ENCODE assay signal across 23 cellular contexts in the genomic region with DNA sequence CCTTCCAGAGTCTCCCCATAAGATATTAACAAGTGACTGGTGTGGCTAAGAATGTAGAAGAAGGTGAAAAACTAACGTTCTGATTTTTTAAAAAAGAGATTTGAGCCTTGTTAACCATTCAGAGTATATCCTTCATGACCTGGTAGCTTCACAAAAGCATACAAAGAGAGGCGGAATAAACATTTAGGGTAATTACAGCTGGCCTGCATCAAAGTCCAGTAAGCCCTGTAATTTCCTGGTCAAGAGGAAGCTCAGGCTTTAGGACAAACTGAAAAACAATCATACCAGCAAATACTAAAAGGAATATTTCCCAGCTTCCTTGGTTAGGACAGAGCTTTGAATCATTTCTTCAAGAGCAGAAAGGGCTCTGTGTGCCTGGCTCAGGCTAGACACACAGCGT.
A peak's percentile ranks its signal among the peaks of the same experiment; 100 is the strongest.
DNase-seq lines count a peak whose midpoint lies in the region; ATAC-seq and TF ChIP-seq lines count a peak whose summit lies in the region.
"Had no signal": no experiment of that assay in that cellular context is flagged by ENCODE, and none has a peak within 500 bp of the region (broad histone marks: within the 10 kb centered on the region; RNA-seq: fewer than 3 reads in every experiment).

No MANE protein-coding gene starts in this region.

- H3K4me1 ChIP-seq in skeletal muscle tissue (ENCODE audit: control insufficient read depth in 3 of 3, insufficient read depth in 3 of 3, low read length in 3 of 3) = peaks cover 0 to 2% (median 0%) of the 10 kb centered on the region in 3 donors

- peaks cover 0 to 4% (median 3%) of the 10 kb centered on the region in 3 donors for H3K9me3 ChIP-seq in skeletal muscle tissue (ENCODE audit: control insufficient read depth in 3 of 3, low read length in 3 of 3)

- peaks cover 3% of the 10 kb centered on the region for H3K9me3 Mint-ChIP-seq in T-helper 2 cell treated with Interferon-gamma antibody and Interleukin-4, amounts not matched to agents 5 μg/mL and 100 μg/mL, for 36 hours

- no peak overlapping the region for H3K9ac ChIP-seq in skeletal muscle tissue (ENCODE audit: low read depth in 1 of 3, low read length in 3 of 3)

- TF ChIP-seq POLR2A in erythroblast (IDR thresholded peaks at IDR 0.05; ENCODE audit: low read length) = no peak

- ATAC-seq in left colon = peak; percentile 86
- ATAC-seq: HCT116, Panc1 had no signal

- peak; percentile 3 for DNase-seq in NCI-H2227 treated with DMSO at 0.1 percent for 48 hours (lab: John Stamatoyannopoulos, UW)
- DNase-seq in NCI-H2227 (lab: John Stamatoyannopoulos, UW; ENCODE audit: unreplicated experiment) = no peak
- DNase-seq in caudate nucleus (lab: John Stamatoyannopoulos, UW) = no peak
- DNase-seq in left colon = no peak
- DNase-seq in erythroblast (lab: John Stamatoyannopoulos, UW) = no peak
- DNase-seq in T-helper 2 cell treated with Interferon-gamma antibody and Interleukin-4, amounts not matched to agents 5 μg/mL and 100 μg/mL, for 36 hours (ENCODE audit: low spot score) = no peak
- no peak for DNase-seq in HK-2 (ENCODE audit: unreplicated experiment)
- DNase-seq: Karpas-422, NCI-H1092, NCI-H1417 treated with DMSO at 0.1 percent for 48 hours, NCI-H187, NCI-H2171 treated with DMSO at 0.1 percent for 48 hours, NCI-H446, NCI-H526, SHP77 treated with DMSO at 0.1 percent for 48 hours had no signal

- no peak overlapping the region for H3K27ac Mint-ChIP-seq in T-helper 2 cell treated with Interferon-gamma antibody and Interleukin-4, amounts not matched to agents 5 μg/mL and 100 μg/mL, for 36 hours
- H3K27ac Mint-ChIP-seq: B cell had no signal

- intact Hi-C loops in left colon (cut with DNase I, micrococcal nuclease) = loop anchor here in 1 of 2 donors (10.0 kb wide), 1 partner anchor 687 kb away; no protein-coding TSS in a partner anchor

- H3K27ac ChIP-seq in caudate nucleus (ENCODE audit: low read depth, low read length) (peak overlapping the region; percentile 4), skeletal muscle tissue (ENCODE audit: low read depth, low read length) (peak overlapping the region; percentile 12)
- H3K27ac ChIP-seq: 22Rv1, HL-60, RWPE1, SK-N-MC had no signal

- no peak overlapping the region for H3K4me3 Mint-ChIP-seq in T-helper 2 cell treated with Interferon-gamma antibody and Interleukin-4, amounts not matched to agents 5 μg/mL and 100 μg/mL, for 36 hours
- H3K4me3 Mint-ChIP-seq: B cell had no signal

- H3K4me3 ChIP-seq in skeletal muscle tissue (ENCODE audit: low read length in 3 of 3) = no peak overlapping the region
- H3K4me3 ChIP-seq: SK-N-MC had no signal

- H3K27me3 Mint-ChIP-seq in T-helper 2 cell treated with Interferon-gamma antibody and Interleukin-4, amounts not matched to agents 5 μg/mL and 100 μg/mL, for 36 hours (ENCODE audit: low read depth) = peaks cover 22% of the 10 kb centered on the region

- peaks cover 0 to 5% (median 0%) of the 10 kb centered on the region in 3 donors for H3K36me3 ChIP-seq in skeletal muscle tissue (ENCODE audit: control insufficient read depth in 3 of 3, insufficient read depth in 3 of 3, low read length in 3 of 3)

- H3K4me1 Mint-ChIP-seq in T-helper 2 cell treated with Interferon-gamma antibody and Interleukin-4, amounts not matched to agents 5 μg/mL and 100 μg/mL, for 36 hours (ENCODE audit: low read depth) = no peaks in the 10 kb centered on the region

- H3K27me3 ChIP-seq in skeletal muscle tissue (ENCODE audit: control insufficient read depth in 3 of 3, insufficient read depth in 3 of 3, low read length in 3 of 3) = no peaks in the 10 kb centered on the region

- no peaks in the 10 kb centered on the region for H3K36me3 Mint-ChIP-seq in T-helper 2 cell treated with Interferon-gamma antibody and Interleukin-4, amounts not matched to agents 5 μg/mL and 100 μg/mL, for 36 hours (ENCODE audit: low read depth)
